8 cellular contexts compared by ENCODE assay signal in the genomic region with DNA sequence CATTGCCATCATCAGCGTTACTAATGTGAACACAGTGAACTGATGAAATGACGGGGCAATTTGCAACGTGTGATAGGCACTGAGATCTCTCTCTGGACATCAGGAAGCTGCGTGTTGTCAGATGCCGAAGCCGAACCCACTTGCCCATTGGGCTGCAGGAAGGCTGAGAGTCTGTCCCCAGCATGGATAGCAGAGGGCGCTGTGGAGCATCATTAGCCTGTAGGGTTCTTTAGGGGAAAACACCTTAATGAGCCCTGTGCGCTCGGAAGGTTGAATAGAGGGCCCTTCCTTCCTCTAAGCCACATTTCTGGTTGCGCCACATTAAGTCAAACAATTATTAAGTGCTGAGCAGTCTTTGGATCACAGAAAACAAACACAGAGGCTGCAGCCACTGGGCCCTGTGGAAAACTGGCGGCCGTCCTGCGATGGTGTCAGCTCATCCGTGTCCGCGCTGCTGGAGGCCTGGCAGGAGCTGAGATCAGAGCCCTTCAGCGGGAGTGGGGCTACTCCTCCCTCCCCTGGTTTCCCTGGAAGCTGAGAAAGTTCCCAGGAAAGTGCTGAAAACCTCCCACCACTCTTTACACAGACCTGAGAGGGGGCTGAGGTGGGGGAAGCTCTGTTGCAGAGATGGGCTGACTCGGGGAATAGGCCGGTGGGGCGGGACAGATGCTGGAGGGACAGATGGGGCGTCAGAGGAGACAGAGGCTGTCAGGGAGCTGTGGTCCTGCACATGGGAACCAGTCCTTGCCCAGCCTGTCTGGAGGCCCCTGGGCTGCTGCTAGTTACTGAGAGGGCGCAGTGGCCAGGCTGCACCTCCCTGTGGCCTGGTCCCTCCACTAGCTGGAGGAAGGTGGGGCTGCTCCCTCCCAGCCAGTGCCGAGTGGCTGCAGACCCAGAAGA. TPM values are rescaled to one million over a fixed set of nuclear protein-coding genes. Genes with fewer than 3 reads are reported as not detected.
DNase-seq lines count a peak whose midpoint lies in the region; ATAC-seq and TF ChIP-seq lines count a peak whose summit lies in the region.

No MANE protein-coding gene starts in this region.

- DNase-seq in AML-193 (lab: John Stamatoyannopoulos, UW): peak; percentile 45 to 50
- peak; percentile 80 for DNase-seq in NCI-H82 (lab: John Stamatoyannopoulos, UW)
- peak; percentile 90 for DNase-seq in activated CD8-positive, alpha-beta memory T cell treated with anti-CD3 and anti-CD28 coated beads for 24 hours
- DNase-seq in mucosa of descending colon: peak; percentile 81 to 93 (median 89)
- DNase-seq in stimulated activated CD8-positive, alpha-beta memory T cell treated with anti-CD3 and anti-CD28 coated beads, Interleukin-4, amount 100 ng/mL, for 4 hours (ENCODE audit: low read depth in 2 of 2, low spot score in 1 of 2): peak; percentile 58 to 80

- H3K27me3 ChIP-seq in endocrine pancreas (ENCODE audit: control insufficient read depth, insufficient read depth, low read length): no peaks in the 10 kb centered on the region

- TF ChIP-seq CTCF in mucosa of descending colon (IDR thresholded peaks at IDR 0.05): peak; percentile 63

- intact Hi-C loops in mucosa of descending colon (cut with DNase I, micrococcal nuclease): no loop called here

- ATAC-seq in HG03342 (IDR thresholded peaks at IDR 0.05; ENCODE audit: unreplicated experiment) (peak; percentile 47), mucosa of descending colon (peak; percentile 85), GM21737 (IDR thresholded peaks at IDR 0.05; ENCODE audit: unreplicated experiment) (no peak)

- no peaks in the 10 kb centered on the region for H3K9me3 ChIP-seq in endocrine pancreas (ENCODE audit: control insufficient read depth, low read length)
- H3K9me3 ChIP-seq in mucosa of descending colon: no peaks in the 10 kb centered on the region

- no peaks in the 10 kb centered on the region for H3K36me3 ChIP-seq in endocrine pancreas (ENCODE audit: control insufficient read depth, insufficient read depth, low read length)
- no peaks in the 10 kb centered on the region for H3K36me3 ChIP-seq in mucosa of descending colon (ENCODE audit: low read depth)

- H3K4me1 ChIP-seq in endocrine pancreas (ENCODE audit: control insufficient read depth, insufficient read depth, low read length) (no peaks in the 10 kb centered on the region), mucosa of descending colon (ENCODE audit: low read depth) (peaks cover 7% of the 10 kb centered on the region)

- H3K4me3 ChIP-seq in endocrine pancreas (ENCODE audit: control insufficient read depth, insufficient read depth, low read length): no peak overlapping the region
- H3K4me3 ChIP-seq in mucosa of descending colon: no peak overlapping the region

- H3K9ac ChIP-seq in endocrine pancreas (ENCODE audit: control insufficient read depth, insufficient read depth, low read length): peak overlapping the region; percentile 72

RNA-seq across cellular contexts. Expression of gene TFF2, which starts 12.7 kb away (rescaled TPM):
- total RNA-seq in mucosa of descending colon: 1 to 10 TPM in 2 of 3 donors, not detected in 1; 1.1 to 1.7 TPM

RNA-seq across cellular contexts. Expression of gene TFF3, which starts 22.9 kb away (rescaled TPM):
- total RNA-seq in mucosa of descending colon: 1,000 to 10,000 TPM in 2 of 3 donors, 100 to 1,000 TPM in 1; 614 to 2,641 (median 2,419) TPM

RNA-seq across cellular contexts. Expression of gene TFF1, which starts 28.3 kb away (rescaled TPM):
- total RNA-seq in mucosa of descending colon: 100 to 1,000 TPM in 1 of 3 donors, 10 to 100 TPM in 1, 1 to 10 TPM in 1; 6.0 to 206 (median 60.1) TPM

RNA-seq across cellular contexts. Expression of gene TMPRSS3, which starts 57.8 kb away (rescaled TPM):
- under 1 TPM; 0.35 to 0.72 (median 0.69) TPM for total RNA-seq in mucosa of descending colon
